8 cellular contexts compared by ENCODE assay signal in the genomic region with DNA sequence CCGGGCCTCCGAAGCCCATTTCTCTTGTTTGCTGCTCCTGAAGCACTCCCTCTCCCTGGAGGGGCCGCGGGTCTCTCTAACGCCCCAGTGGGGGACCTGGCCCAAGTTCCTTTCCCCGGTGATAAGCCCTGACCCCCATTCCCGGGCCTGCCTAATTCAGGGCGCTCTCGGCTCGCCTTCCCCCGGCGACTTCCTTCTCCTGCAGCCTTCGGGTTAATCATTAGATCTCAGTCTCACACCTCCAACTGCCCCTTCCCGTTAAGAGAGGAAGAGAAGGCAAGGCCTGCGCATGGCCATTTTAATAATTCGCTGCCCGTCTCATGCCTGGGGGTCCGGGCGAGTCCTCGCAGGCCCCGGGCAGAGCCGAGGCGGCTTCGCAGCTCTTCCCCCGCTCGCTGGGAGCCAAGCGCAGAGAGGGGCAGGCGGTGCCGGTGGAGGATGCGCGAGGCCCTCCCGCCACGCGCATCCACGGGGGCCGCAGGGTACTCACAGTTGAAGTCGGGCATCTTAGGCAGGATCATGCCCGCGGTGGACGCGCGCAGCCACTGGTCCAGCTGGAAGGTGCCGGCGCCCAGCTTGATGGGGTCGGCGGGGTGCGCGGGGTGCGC. TPM values are rescaled to one million over a fixed set of nuclear protein-coding genes. Genes with fewer than 3 reads are reported as not detected.
DNase-seq lines count a peak whose midpoint lies in the region; ATAC-seq lines count a peak whose summit lies in the region.

No MANE protein-coding gene starts in this region.

- peak in 1 of 2 donors; percentile 4 for ATAC-seq in activated T-cell treated with anti-CD3 and anti-CD28 coated beads, Interleukin-2, amount 50 U/mL, for 4 hours
- ATAC-seq in HG03460 (IDR thresholded peaks at IDR 0.05; ENCODE audit: unreplicated experiment): peak; percentile 33
- no peak for ATAC-seq in central memory CD8-positive, alpha-beta T cell (replicated peaks; ENCODE audit: extremely low read depth, poor library complexity, severe bottlenecking)
- no peak for ATAC-seq in stimulated activated naive CD8-positive, alpha-beta T cell treated with anti-CD3 and anti-CD28 coated beads, Interleukin-15, amount 100 ng/mL, for 72 hours
- no peak for ATAC-seq in HG02571 (IDR thresholded peaks at IDR 0.05; ENCODE audit: unreplicated experiment)
- ATAC-seq in GM18861 (IDR thresholded peaks at IDR 0.05; ENCODE audit: unreplicated experiment): no peak

- no peak overlapping the region for H3K27ac Mint-ChIP-seq in central memory CD8-positive, alpha-beta T cell (ENCODE audit: low read depth)
- H3K27ac Mint-ChIP-seq in stimulated activated naive CD8-positive, alpha-beta T cell treated with anti-CD3 and anti-CD28 coated beads, Interleukin-15, amount 100 ng/mL, for 72 hours: no peak overlapping the region

- H3K9me3 Mint-ChIP-seq in activated T-cell treated with anti-CD3 and anti-CD28 coated beads, Interleukin-2, amount 50 U/mL, for 4 hours: no peaks in the 10 kb centered on the region
- no peaks in the 10 kb centered on the region for H3K9me3 Mint-ChIP-seq in central memory CD8-positive, alpha-beta T cell
- H3K9me3 Mint-ChIP-seq in stimulated activated naive CD8-positive, alpha-beta T cell treated with anti-CD3 and anti-CD28 coated beads, Interleukin-15, amount 100 ng/mL, for 72 hours: no peaks in the 10 kb centered on the region

- DNase-seq in activated T-cell treated with anti-CD3 and anti-CD28 coated beads, Interleukin-2, amount 50 U/mL, for 4 hours: no peak
- DNase-seq in activated T-cell treated with anti-CD3 and anti-CD28 coated beads, Interleukin-2, amount 50 U/mL, for 1 hour: no peak
- DNase-seq in central memory CD8-positive, alpha-beta T cell (ENCODE audit: low spot score in 2 of 2): no peak
- no peak for DNase-seq in stimulated activated naive CD8-positive, alpha-beta T cell treated with anti-CD3 and anti-CD28 coated beads, Interleukin-15, amount 100 ng/mL, for 72 hours
- DNase-seq in AG20443 (ENCODE audit: low spot score): no peak

- peak overlapping the region; percentile 64 for H3K4me3 Mint-ChIP-seq in activated T-cell treated with anti-CD3 and anti-CD28 coated beads, Interleukin-2, amount 50 U/mL, for 4 hours
- peak overlapping the region; percentile 64 for H3K4me3 Mint-ChIP-seq in central memory CD8-positive, alpha-beta T cell
- H3K4me3 Mint-ChIP-seq in stimulated activated naive CD8-positive, alpha-beta T cell treated with anti-CD3 and anti-CD28 coated beads, Interleukin-15, amount 100 ng/mL, for 72 hours: peak overlapping the region; percentile 54 to 84

- H3K36me3 Mint-ChIP-seq in activated T-cell treated with anti-CD3 and anti-CD28 coated beads, Interleukin-2, amount 50 U/mL, for 4 hours (ENCODE audit: insufficient read depth): no peaks in the 10 kb centered on the region
- H3K36me3 Mint-ChIP-seq in central memory CD8-positive, alpha-beta T cell (ENCODE audit: insufficient read depth): peaks cover 6% of the 10 kb centered on the region

- H3K4me1 Mint-ChIP-seq in activated T-cell treated with anti-CD3 and anti-CD28 coated beads, Interleukin-2, amount 50 U/mL, for 4 hours (ENCODE audit: low read depth): peaks cover 20% of the 10 kb centered on the region
- peaks cover 22% of the 10 kb centered on the region for H3K4me1 Mint-ChIP-seq in central memory CD8-positive, alpha-beta T cell
- H3K4me1 Mint-ChIP-seq in stimulated activated naive CD8-positive, alpha-beta T cell treated with anti-CD3 and anti-CD28 coated beads, Interleukin-15, amount 100 ng/mL, for 72 hours: peaks cover 47% of the 10 kb centered on the region

- peaks cover 69% of the 10 kb centered on the region for H3K27me3 Mint-ChIP-seq in activated T-cell treated with anti-CD3 and anti-CD28 coated beads, Interleukin-2, amount 50 U/mL, for 4 hours (ENCODE audit: low read depth)
- peaks cover 81% of the 10 kb centered on the region for H3K27me3 Mint-ChIP-seq in central memory CD8-positive, alpha-beta T cell
- H3K27me3 Mint-ChIP-seq in stimulated activated naive CD8-positive, alpha-beta T cell treated with anti-CD3 and anti-CD28 coated beads, Interleukin-15, amount 100 ng/mL, for 72 hours: peaks cover 92% of the 10 kb centered on the region

RNA-seq across cellular contexts. Expression of a gene that starts 1.2 kb away (rescaled TPM):
- not detected for total RNA-seq in activated T-cell treated with anti-CD3 and anti-CD28 coated beads, Interleukin-2, amount 50 U/mL, for 4 hours

RNA-seq across cellular contexts. Expression of a gene that starts 59.8 kb away (rescaled TPM):
- 10 to 100 TPM; 46.3 to 49.3 (median 47.4) TPM for total RNA-seq in activated T-cell treated with anti-CD3 and anti-CD28 coated beads, Interleukin-2, amount 50 U/mL, for 4 hours
